In the genomic region with DNA sequence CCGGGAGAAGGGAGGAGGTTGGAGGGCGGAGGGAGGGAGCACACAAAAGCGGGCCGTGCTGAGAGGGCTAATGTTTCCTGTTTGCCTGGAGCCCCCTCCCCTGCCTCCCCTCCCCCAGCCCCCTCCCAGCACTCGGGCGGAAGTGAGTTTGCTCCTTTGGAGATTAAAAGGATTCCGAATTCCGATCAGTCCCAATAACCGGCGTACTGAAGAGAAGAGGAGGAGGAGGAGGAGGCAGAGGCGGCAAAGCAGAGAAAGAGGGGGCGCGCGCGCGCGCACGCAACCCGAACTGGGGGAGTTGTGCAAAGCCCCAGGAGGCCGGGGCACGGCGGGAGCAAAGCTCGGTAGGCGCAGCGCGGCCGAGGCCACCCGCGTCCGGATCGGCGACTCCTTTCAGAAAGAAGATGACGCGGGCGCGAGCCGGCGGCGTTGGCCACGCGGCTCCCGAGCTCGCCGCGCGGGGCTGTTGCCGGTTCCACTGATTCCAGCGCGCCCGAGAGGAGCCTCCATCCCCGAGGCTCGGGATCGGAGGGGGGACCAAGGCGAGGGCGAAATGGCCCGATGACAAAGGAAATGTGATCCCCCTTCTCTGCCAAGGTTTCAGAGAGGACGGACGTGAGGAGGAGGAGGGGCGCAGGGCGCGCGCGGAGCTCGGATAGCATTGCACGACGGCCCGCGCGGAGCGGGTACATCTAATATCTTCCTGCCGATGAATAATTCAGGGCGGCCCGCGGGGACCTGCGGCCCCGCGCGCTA, we compare ENCODE assay signal across 8 cellular contexts. TPM values are rescaled to one million over a fixed set of nuclear protein-coding genes. Genes with fewer than 3 reads are reported as not detected.
DNase-seq lines count a peak whose midpoint lies in the region; ATAC-seq and TF ChIP-seq lines count a peak whose summit lies in the region.

No MANE protein-coding gene starts in this region.

- H3K79me2 ChIP-seq in fibroblast of lung (ENCODE audit: control insufficient read depth, insufficient read depth, low read length) = no peaks in the 10 kb centered on the region

- H3K27me3 ChIP-seq in right atrium auricular region = peaks cover 5 to 31% of the 10 kb centered on the region in 2 donors
- H3K27me3 ChIP-seq in fibroblast of lung (ENCODE audit: control insufficient read depth, insufficient read depth, low read length) = peaks cover 54% of the 10 kb centered on the region
- no peaks in the 10 kb centered on the region for H3K27me3 ChIP-seq in neuron (ENCODE audit: insufficient read depth, low read length)

- H2AFZ ChIP-seq in fibroblast of lung (ENCODE audit: low read length) (no peak overlapping the region), neuron (ENCODE audit: low read depth, low read length) (peak overlapping the region; percentile 79)

- no peak overlapping the region for H3K27ac Mint-ChIP-seq in T-helper 2 cell treated with Interferon-gamma antibody and Interleukin-4, amounts not matched to agents 5 μg/mL and 100 μg/mL, for 36 hours

- TF ChIP-seq CTCF in right atrium auricular region (IDR thresholded peaks at IDR 0.05) = no peak
- no peak for TF ChIP-seq CTCF in fibroblast of lung (conservative IDR thresholded peaks at IDR 0.05 in 1 of 2, IDR thresholded peaks at IDR 0.05 in 1 of 2; ENCODE audit: low read depth in 1 of 2, low read length in 2 of 2)

- no peaks in the 10 kb centered on the region for H3K36me3 ChIP-seq in right atrium auricular region
- H3K36me3 ChIP-seq in fibroblast of lung (ENCODE audit: control insufficient read depth, insufficient read depth, low read length) = no peaks in the 10 kb centered on the region
- H3K36me3 ChIP-seq in neuron (ENCODE audit: insufficient read depth, low read length) = peaks cover 10% of the 10 kb centered on the region

- H3K4me1 ChIP-seq in right atrium auricular region (peaks cover 0 to 26% of the 10 kb centered on the region in 2 donors), fibroblast of lung (ENCODE audit: control insufficient read depth, extremely low read depth, insufficient read depth, low read length) (no peaks in the 10 kb centered on the region), neuron (ENCODE audit: insufficient read depth, low read length) (peaks cover 52% of the 10 kb centered on the region)

- H3K9me3 ChIP-seq in right atrium auricular region = no peaks in the 10 kb centered on the region
- H3K9me3 ChIP-seq in fibroblast of lung (ENCODE audit: control insufficient read depth, insufficient read depth, low read depth, low read length) = no peaks in the 10 kb centered on the region
- H3K9me3 ChIP-seq in neuron (ENCODE audit: low read length) = no peaks in the 10 kb centered on the region

- H3K27me3 Mint-ChIP-seq in T-helper 2 cell treated with Interferon-gamma antibody and Interleukin-4, amounts not matched to agents 5 μg/mL and 100 μg/mL, for 36 hours (ENCODE audit: low read depth) = peaks cover 68% of the 10 kb centered on the region

- ATAC-seq in Right ventricle myocardium superior (ENCODE audit: poor library complexity) (no peak), HG03469 (IDR thresholded peaks at IDR 0.05; ENCODE audit: unreplicated experiment) (no peak)

- H3K4me3 ChIP-seq in right atrium auricular region (peak overlapping the region in 1 of 2 donors; percentile 46), fibroblast of lung (replicated peaks in 1 of 4; ENCODE audit: control extremely low read depth in 1 of 4, insufficient read depth in 1 of 4, low read depth in 3 of 4, low read length in 4 of 4) (peak overlapping the region in 2 of 4 experiments; percentile 23 to 39), neuron (ENCODE audit: low read length) (peak overlapping the region; percentile 65)

- H3K9me3 Mint-ChIP-seq in T-helper 2 cell treated with Interferon-gamma antibody and Interleukin-4, amounts not matched to agents 5 μg/mL and 100 μg/mL, for 36 hours = no peaks in the 10 kb centered on the region

- H3K4me2 ChIP-seq in fibroblast of lung (ENCODE audit: extremely low read depth, insufficient read depth, low read length) = peak overlapping the region; percentile 59

- peaks cover 24% of the 10 kb centered on the region for H3K4me1 Mint-ChIP-seq in T-helper 2 cell treated with Interferon-gamma antibody and Interleukin-4, amounts not matched to agents 5 μg/mL and 100 μg/mL, for 36 hours (ENCODE audit: low read depth)

- intact Hi-C loops in Right ventricle myocardium superior (cut with DNase I) = no loop called here

- DNase-seq in Right ventricle myocardium superior (peak; percentile 42), right atrium auricular region (ENCODE audit: low spot score) (no peak), fibroblast of lung (ENCODE audit: low read depth in 2 of 2) (peak; percentile 18 to 26), amniotic stem cell (lab: John Stamatoyannopoulos, UW) (no peak), superior temporal gyrus (ENCODE audit: extremely low spot score) (no peak)
- peak; percentile 14 for DNase-seq in T-helper 2 cell treated with Interferon-gamma antibody and Interleukin-4, amounts not matched to agents 5 μg/mL and 100 μg/mL, for 36 hours (ENCODE audit: low spot score)

- H3K9ac ChIP-seq in fibroblast of lung (ENCODE audit: insufficient read depth, low read length) = no peak overlapping the region

- no peaks in the 10 kb centered on the region for H3K36me3 Mint-ChIP-seq in T-helper 2 cell treated with Interferon-gamma antibody and Interleukin-4, amounts not matched to agents 5 μg/mL and 100 μg/mL, for 36 hours (ENCODE audit: low read depth)

- H3K4me3 Mint-ChIP-seq in T-helper 2 cell treated with Interferon-gamma antibody and Interleukin-4, amounts not matched to agents 5 μg/mL and 100 μg/mL, for 36 hours = peak overlapping the region; percentile 76

- H3K27ac ChIP-seq in right atrium auricular region (no peak overlapping the region), fibroblast of lung (ENCODE audit: insufficient read depth, low read length) (no peak overlapping the region)

- H4K20me1 ChIP-seq in fibroblast of lung (ENCODE audit: control insufficient read depth, extremely low read depth, insufficient read depth, low read length) = no peaks in the 10 kb centered on the region

RNA-seq across cellular contexts. Expression of gene TRIM71, which starts 1.2 kb away (rescaled TPM):
- not detected for total RNA-seq in Right ventricle myocardium superior
- total RNA-seq in right atrium auricular region = not detected
- under 0.01 TPM in 1 of 2 replicates, not detected in the other for total RNA-seq in fibroblast of lung
- polyA plus RNA-seq in fibroblast of lung = 0.02 TPM in 2 replicates
- not detected in 2 replicates for polyA plus RNA-seq in fibroblast of lung (2012)
- polyA minus RNA-seq in fibroblast of lung (ENCODE audit: low replicate concordance) = not detected in 2 replicates

Comparison
In these comparisons a context has a peak if more than half of its experiments do, and no peak if none do; other contexts are left out.
1. DNase-seq: peak in Right ventricle myocardium superior (single experiment), T-helper 2 cell treated with Interferon-gamma antibody and Interleukin-4, amounts not matched to agents 5 μg/mL and 100 μg/mL, for 36 hours (single experiment) and fibroblast of lung (2 of 2); none in right atrium auricular region (single experiment), amniotic stem cell (single experiment) and superior temporal gyrus (single experiment).